Comparison of ENCODE assay signal across 21 cellular contexts in genomic region chr1:156075158-156075557, GRCh38. TPM values are rescaled to one million over a fixed set of nuclear protein-coding genes. Genes with fewer than 3 reads are reported as not detected.
DNase-seq lines count a peak whose midpoint lies in the region; ATAC-seq, FAIRE-seq and TF ChIP-seq lines count a peak whose summit lies in the region.
"Had no signal": no experiment of that assay in that cellular context is flagged by ENCODE, and none has a peak within 500 bp of the region (broad histone marks: within the 10 kb centered on the region; RNA-seq: fewer than 3 reads in every experiment).

No MANE protein-coding gene starts in this region.

- no peaks in the 10 kb centered on the region for H3K9me2 ChIP-seq in Loucy (replicated peaks; ENCODE audit: low read depth, low read length)

- no peaks in the 10 kb centered on the region for H3K9me3 ChIP-seq in ES-I3 (ENCODE audit: control insufficient read depth, insufficient read depth, low read length)
- no peaks in the 10 kb centered on the region for H3K9me3 ChIP-seq in Loucy (ENCODE audit: insufficient read depth, low read depth, low read length)
- no peaks in the 10 kb centered on the region for H3K9me3 ChIP-seq in H1 (ENCODE audit: insufficient read depth in 2 of 2, low read depth in 1 of 2, low read length in 1 of 2)
- H3K9me3 ChIP-seq: gastroesophageal sphincter, suprapubic skin had no signal

- 0 out of 2 replicates have a peak overlapping the region, but pooled peaks have one; percentile 19 for H2BK12ac ChIP-seq in H1 (ENCODE audit: low read depth, low read length)

- ATAC-seq in natural killer cell treated with Interleukin-12 subunit alpha and Interleukin-12 subunit beta and Interleukin-15 and Interleukin-18, amount 100 ng/mL, for 72 hours: no peak
- ATAC-seq in sciatic nerve (no peak), esophagus mucosa (no peak)
- ATAC-seq: activated naive CD4-positive, alpha-beta T cell treated with anti-CD3 and anti-CD28 coated beads, Interleukin-2, amount 50 U/mL, for 72 hours; gastroesophageal sphincter had no signal

- POLR2A ChIA-PET in H1 (lab: Charles Lee; ENCODE audit: partially characterized antibody): interaction anchor here (0.5 to 9.7 kb wide), 18 partner anchors 9 to 171 kb away, joined by 3 to 88 read pairs (median 4); partner anchors contain the start of genes ARHGEF2, KHDC4, LAMTOR2 and LMNA

- H3K27ac ChIP-seq in H1 (ENCODE audit: low read depth, low read length): no peak overlapping the region
- H3K27ac ChIP-seq: gastroesophageal sphincter, PC-9, suprapubic skin had no signal

- H4K20me1 ChIP-seq in Loucy (ENCODE audit: insufficient read depth, low read length, poor library complexity, severe bottlenecking): peaks cover 36% of the 10 kb centered on the region
- peaks cover 11 to 33% of the 10 kb centered on the region in 2 experiments for H4K20me1 ChIP-seq in H1 (replicated peaks in 1 of 2; ENCODE audit: control insufficient read depth in 1 of 2, insufficient read depth in 2 of 2, low read length in 2 of 2)

- no peaks in the 10 kb centered on the region for H3K36me3 Mint-ChIP-seq in natural killer cell treated with Interleukin-12 subunit alpha and Interleukin-12 subunit beta and Interleukin-15 and Interleukin-18, amount 100 ng/mL, for 72 hours
- H3K36me3 Mint-ChIP-seq: activated naive CD4-positive, alpha-beta T cell treated with anti-CD3 and anti-CD28 coated beads, Interleukin-2, amount 50 U/mL, for 72 hours; CD14-positive monocyte had no signal

- H3K4me3 ChIP-seq in Loucy (ENCODE audit: low read length, poor library complexity, severe bottlenecking) (no peak overlapping the region), H1 (ENCODE audit: extremely low read depth in 1 of 4, insufficient read depth in 2 of 4, low read depth in 3 of 4, low read length in 4 of 4) (peak overlapping the region in 1 of 4 experiments; percentile 18; a peak in 2 of 8 replicates)
- H3K4me3 ChIP-seq: PC-9, suprapubic skin had no signal

- TF ChIP-seq CTCF in Loucy (conservative IDR thresholded peaks at IDR 0.05; ENCODE audit: low read length) (peak; percentile 24; the same call in 1 of the 2 replicates), H1 (IDR thresholded peaks at IDR 0.05; ENCODE audit: control extremely low read depth in 1 of 3, insufficient read depth in 1 of 3, low read depth in 1 of 3, low read length in 3 of 3) (peak in 1 of 3 experiments; percentile 9; a peak in 1 of 4 replicates)

- H3K79me2 ChIP-seq in Loucy (ENCODE audit: insufficient read depth, low read length) (peaks cover 37% of the 10 kb centered on the region), H1 (ENCODE audit: control insufficient read depth in 1 of 2, insufficient read depth in 2 of 2, low read length in 2 of 2) (peaks cover 16 to 48% of the 10 kb centered on the region in 2 experiments)

- no peak overlapping the region for H3K27ac Mint-ChIP-seq in natural killer cell treated with Interleukin-12 subunit alpha and Interleukin-12 subunit beta and Interleukin-15 and Interleukin-18, amount 100 ng/mL, for 72 hours
- H3K27ac Mint-ChIP-seq: activated naive CD4-positive, alpha-beta T cell treated with anti-CD3 and anti-CD28 coated beads, Interleukin-2, amount 50 U/mL, for 72 hours; CD14-positive monocyte had no signal

- H3K27me3 ChIP-seq in Loucy (ENCODE audit: insufficient read depth, low read length, poor library complexity, severe bottlenecking) (no peaks in the 10 kb centered on the region), H1 (replicated peaks in 1 of 4; ENCODE audit: control insufficient read depth in 3 of 4, extremely low read depth in 1 of 4, insufficient read depth in 3 of 4, low read length in 3 of 4) (no peaks in the 10 kb centered on the region)
- H3K27me3 ChIP-seq: gastroesophageal sphincter, suprapubic skin had no signal

- no peak overlapping the region for H2BK20ac ChIP-seq in H1 (ENCODE audit: low read length)

- DNase-seq in H1 (ENCODE audit: low read depth in 1 of 2, low spot score in 2 of 2) (no peak), COLO668 (lab: John Stamatoyannopoulos, UW; ENCODE audit: unreplicated experiment) (no peak), sciatic nerve (ENCODE audit: low spot score) (no peak)
- DNase-seq in natural killer cell treated with Interleukin-12 subunit alpha and Interleukin-12 subunit beta and Interleukin-15 and Interleukin-18, amount 100 ng/mL, for 72 hours (ENCODE audit: low spot score): no peak
- no peak for DNase-seq in activated CD8-positive, alpha-beta memory T cell treated with anti-CD3 and anti-CD28 coated beads, Interleukin-2, amount 50 U/mL, for 4 hours
- DNase-seq: activated CD4-positive, alpha-beta T cell treated with anti-CD3 and anti-CD28 coated beads for 1 hour; caudate nucleus; EL; islet precursor cell; NCI-H446 treated with DMSO at 0.1 percent for 48 hours; PC-9 had no signal

- no peak overlapping the region for H3K14ac ChIP-seq in H1 (ENCODE audit: insufficient read length)

- H2BK5ac ChIP-seq in H1 (ENCODE audit: low read depth, low read length): peak overlapping the region; percentile 54; the same call in 1 of the 2 replicates

- H3K4ac ChIP-seq in H1 (replicated peaks; ENCODE audit: insufficient read length, low read depth, low read length): peak overlapping the region; percentile 38

- H3K79me1 ChIP-seq in H1 (ENCODE audit: low read depth, low read length): peaks cover 19% of the 10 kb centered on the region

- H4K8ac ChIP-seq in H1 (ENCODE audit: extremely low read depth, insufficient read depth, low read length): no peak overlapping the region

- H3K36me3 ChIP-seq in ES-I3 (ENCODE audit: insufficient read depth, low read length) (no peaks in the 10 kb centered on the region), Loucy (ENCODE audit: insufficient read depth, low read length) (peaks cover 18% of the 10 kb centered on the region; the same call in 1 of the 2 replicates), H1 (ENCODE audit: control insufficient read depth in 2 of 4, insufficient read depth in 4 of 4, low read length in 3 of 4) (peaks cover 4 to 34% (median 10%) of the 10 kb centered on the region in 4 experiments; a peak in 7 of 8 replicates)
- H3K36me3 ChIP-seq: gastroesophageal sphincter had no signal

- H2AFZ ChIP-seq in Loucy (ENCODE audit: low read length) (no peak overlapping the region), H1 (ENCODE audit: low read length) (no peak overlapping the region)
- H2AFZ ChIP-seq: PC-9 had no signal

- peak overlapping the region; percentile 17 for H3K4me2 ChIP-seq in Loucy (ENCODE audit: low read depth, low read length, poor library complexity, severe bottlenecking)
- peak overlapping the region; percentile 47 to 79; a peak in 3 of 4 replicates for H3K4me2 ChIP-seq in H1 (ENCODE audit: insufficient read depth in 1 of 2, low read depth in 2 of 2, low read length in 2 of 2)
- H3K4me2 ChIP-seq: PC-9 had no signal

- H2BK120ac ChIP-seq in H1 (replicated peaks; ENCODE audit: low read depth, low read length): no peak overlapping the region

- H4K5ac ChIP-seq in H1 (ENCODE audit: insufficient read length, low read depth, low read length): peak overlapping the region; percentile 33

- peak in 1 of 2 experiments; percentile 98; a peak in 1 of 3 replicates for TF ChIP-seq EP300 in H1 (IDR thresholded peaks at IDR 0.05; ENCODE audit: borderline replicate concordance in 1 of 2, low read depth in 2 of 2, low read length in 2 of 2)

- intact Hi-C loops in sciatic nerve (cut with DNase I): no loop called here

- peaks cover 0 to 10% of the 10 kb centered on the region in 2 donors for H3K4me1 Mint-ChIP-seq in natural killer cell treated with Interleukin-12 subunit alpha and Interleukin-12 subunit beta and Interleukin-15 and Interleukin-18, amount 100 ng/mL, for 72 hours (ENCODE audit: low read depth in 2 of 2)

- H3K4me3 Mint-ChIP-seq in natural killer cell treated with Interleukin-12 subunit alpha and Interleukin-12 subunit beta and Interleukin-15 and Interleukin-18, amount 100 ng/mL, for 72 hours: peak overlapping the region; percentile 34

- FAIRE-seq in H1 (lab: Jason Lieb, UNC): no peak
- FAIRE-seq: endometrium, GM12892 had no signal

- peaks cover 8% of the 10 kb centered on the region for H3K23me2 ChIP-seq in H1 (ENCODE audit: low read depth, low read length)

- 0 out of 2 replicates have a peak overlapping the region, but pooled peaks have one; percentile 12 for H3K9ac ChIP-seq in ES-I3 (ENCODE audit: low read depth, low read length)
- peak overlapping the region; percentile 11 for H3K9ac ChIP-seq in Loucy (ENCODE audit: low read depth, low read length, poor library complexity, severe bottlenecking)
- no peak overlapping the region for H3K9ac ChIP-seq in H1 (replicated peaks in 1 of 4; ENCODE audit: extremely low read depth in 1 of 4, low read depth in 3 of 4, low read length in 3 of 4)

- TF ChIP-seq RAD21 in H1 (IDR thresholded peaks at IDR 0.05 in 1 of 2, conservative IDR thresholded peaks at IDR 0.05 in 1 of 2; ENCODE audit: low read depth in 2 of 2, low read length in 2 of 2): peak in 1 of 2 experiments; percentile 19; a peak in 1 of 4 replicates

- peaks cover 0 to 3% of the 10 kb centered on the region in 2 donors for H3K27me3 Mint-ChIP-seq in natural killer cell treated with Interleukin-12 subunit alpha and Interleukin-12 subunit beta and Interleukin-15 and Interleukin-18, amount 100 ng/mL, for 72 hours

- H2AK5ac ChIP-seq in H1 (ENCODE audit: low read depth, low read length): no peak overlapping the region

- H2BK15ac ChIP-seq in H1 (ENCODE audit: low read length): peak overlapping the region; percentile 5; the same call in 1 of the 2 replicates

- no peak overlapping the region for H3K23ac ChIP-seq in H1 (ENCODE audit: insufficient read length)

- H3K4me1 ChIP-seq in ES-I3 (ENCODE audit: insufficient read depth, low read length) (peaks cover 55% of the 10 kb centered on the region), Loucy (ENCODE audit: insufficient read depth, low read length, poor library complexity, severe bottlenecking) (peaks cover 27% of the 10 kb centered on the region), H1 (replicated peaks in 1 of 4; ENCODE audit: control insufficient read depth in 3 of 4, insufficient read depth in 4 of 4, low read length in 3 of 4) (peaks cover 24 to 60% (median 50%) of the 10 kb centered on the region in 4 experiments)

- peak overlapping the region; percentile 66 for H3K18ac ChIP-seq in H1 (ENCODE audit: extremely low read depth, low read length)

- H3K56ac ChIP-seq in H1 (replicated peaks; ENCODE audit: insufficient read length, low read depth, low read length): no peak overlapping the region

- no peaks in the 10 kb centered on the region for H3K9me3 Mint-ChIP-seq in natural killer cell treated with Interleukin-12 subunit alpha and Interleukin-12 subunit beta and Interleukin-15 and Interleukin-18, amount 100 ng/mL, for 72 hours
- H3K9me3 Mint-ChIP-seq: activated naive CD4-positive, alpha-beta T cell treated with anti-CD3 and anti-CD28 coated beads, Interleukin-2, amount 50 U/mL, for 72 hours had no signal

- CTCF ChIA-PET in H1 (lab: Charles Lee; ENCODE audit: partially characterized antibody): interaction anchor here (0.7 to 2.5 kb wide), 14 partner anchors 10 to 99 kb away, joined by 3 to 33 read pairs (median 4); partner anchors contain the start of gene UBQLN4

- H3F3A ChIP-seq in Loucy (ENCODE audit: low read depth): peaks cover 3% of the 10 kb centered on the region

- no peak for TF ChIP-seq POLR2A in H1 (IDR thresholded peaks at IDR 0.05; ENCODE audit: control extremely low read depth in 1 of 2, low read depth in 2 of 2, low read length in 2 of 2)

- 41% methylated on average over 3 of the region's 3 CpGs; no CpG with 5 or more reads in 1 of the 2 experiments for WGBS in H1 (ENCODE audit: extremely low coverage in 1 of 2, insufficient coverage in 1 of 2, insufficient read length in 1 of 2, insufficient replicate concordance in 2 of 2, low coverage in 1 of 2, low lambda C conversion rate in 2 of 2, missing lambda C conversion rate in 1 of 2), 2 experiments

- no peak overlapping the region for H4K91ac ChIP-seq in H1 (replicated peaks; ENCODE audit: insufficient read length, low read length)

RNA-seq across cellular contexts. Expression of gene MEX3A, which starts 7.1 kb away (rescaled TPM):
- total RNA-seq in H1 (2021; fragmentation: NEBNext Ultra II Directional; extraction: Animal tissue kit (Norgen Biotek cat#: 25700)): 52.4 and 54.7 TPM in 2 replicates
- 34.1 and 43.5 TPM in 2 replicates for polyA plus RNA-seq in H1 (2011; rRNA removed)
- 30.7 TPM for polyA plus RNA-seq in H1 (2011; cell fraction: cytosol; rRNA removed)
- polyA plus RNA-seq in H1 (2011; cell fraction: nucleus; rRNA removed): 122 TPM
- polyA plus RNA-seq in H1 (2012, experiment 1 of 2): 42.2 to 51.4 TPM (median 46.7 TPM) in 4 replicates
- polyA plus RNA-seq in H1 (2012, experiment 2 of 2): 37.7 TPM
- polyA plus RNA-seq in H1 (2013, experiment 1 of 2): 50.4 TPM
- polyA plus RNA-seq in H1 (2013, experiment 2 of 2): 45.1 TPM
- polyA minus RNA-seq in H1 (2011; rRNA and poly(A)+ RNA removed): 43.0 and 47.3 TPM in 2 replicates
- 55.2 TPM for polyA minus RNA-seq in H1 (2011; cell fraction: cytosol; rRNA and poly(A)+ RNA removed)
- 107 TPM for polyA minus RNA-seq in H1 (2011; cell fraction: nucleus; rRNA and poly(A)+ RNA removed)
- total RNA-seq in natural killer cell treated with Interleukin-12 subunit alpha and Interleukin-12 subunit beta and Interleukin-15 and Interleukin-18, amount 100 ng/mL, for 72 hours: under 1 TPM; 0.06 to 0.07 TPM
- total RNA-seq in sciatic nerve (1.2 TPM), esophagus mucosa (1.7 TPM)
- total RNA-seq: T-helper 1 cell treated with Interleukin-12 subunit alpha and Interleukin-12 subunit beta and Interleukin-4 antibody, amounts not matched to agents 30 ng/mL and 1 ng/mL, for 36 hours had no signal
- polyA plus RNA-seq: CD14-positive monocyte had no signal

RNA-seq across cellular contexts. Expression of gene RAB25, which starts 14.2 kb away (rescaled TPM):
- total RNA-seq in H1 (2021; fragmentation: NEBNext Ultra II Directional; extraction: Animal tissue kit (Norgen Biotek cat#: 25700)): 34.8 and 38.5 TPM in 2 replicates
- polyA plus RNA-seq in H1 (2011; rRNA removed): 98.2 and 117 TPM in 2 replicates
- polyA plus RNA-seq in H1 (2011; cell fraction: cytosol; rRNA removed): 110 TPM
- 61.3 TPM for polyA plus RNA-seq in H1 (2011; cell fraction: nucleus; rRNA removed)
- 66.9 to 78.3 TPM (median 74.1 TPM) in 4 replicates for polyA plus RNA-seq in H1 (2012, experiment 1 of 2)
- polyA plus RNA-seq in H1 (2012, experiment 2 of 2): 91.5 TPM
- 48.0 TPM for polyA plus RNA-seq in H1 (2013, experiment 1 of 2)
- polyA plus RNA-seq in H1 (2013, experiment 2 of 2): 50.7 TPM
- 50.6 and 52.5 TPM in 2 replicates for polyA minus RNA-seq in H1 (2011; rRNA and poly(A)+ RNA removed)
- polyA minus RNA-seq in H1 (2011; cell fraction: cytosol; rRNA and poly(A)+ RNA removed): 24.8 TPM
- 19.2 TPM for polyA minus RNA-seq in H1 (2011; cell fraction: nucleus; rRNA and poly(A)+ RNA removed)
- not detected for total RNA-seq in natural killer cell treated with Interleukin-12 subunit alpha and Interleukin-12 subunit beta and Interleukin-15 and Interleukin-18, amount 100 ng/mL, for 72 hours
- total RNA-seq in sciatic nerve (not detected), esophagus mucosa (420 TPM)
- total RNA-seq: T-helper 1 cell treated with Interleukin-12 subunit alpha and Interleukin-12 subunit beta and Interleukin-4 antibody, amounts not matched to agents 30 ng/mL and 1 ng/mL, for 36 hours had no signal
- polyA plus RNA-seq: CD14-positive monocyte had no signal

RNA-seq across cellular contexts. Expression of gene LAMTOR2, which starts 20.6 kb away (rescaled TPM):
- 50.5 and 54.7 TPM in 2 replicates for total RNA-seq in H1 (2021; fragmentation: NEBNext Ultra II Directional; extraction: Animal tissue kit (Norgen Biotek cat#: 25700))
- 122 and 131 TPM in 2 replicates for polyA plus RNA-seq in H1 (2011; rRNA removed)
- polyA plus RNA-seq in H1 (2011; cell fraction: cytosol; rRNA removed): 109 TPM
- 74.9 TPM for polyA plus RNA-seq in H1 (2011; cell fraction: nucleus; rRNA removed)
- 77.2 to 105 TPM (median 92.7 TPM) in 4 replicates for polyA plus RNA-seq in H1 (2012, experiment 1 of 2)
- polyA plus RNA-seq in H1 (2012, experiment 2 of 2): 70.5 TPM
- 63.5 TPM for polyA plus RNA-seq in H1 (2013, experiment 1 of 2)
- 69.2 TPM for polyA plus RNA-seq in H1 (2013, experiment 2 of 2)
- polyA minus RNA-seq in H1 (2011; rRNA and poly(A)+ RNA removed): 18.2 and 23.3 TPM in 2 replicates
- polyA minus RNA-seq in H1 (2011; cell fraction: cytosol; rRNA and poly(A)+ RNA removed): 14.1 TPM
- polyA minus RNA-seq in H1 (2011; cell fraction: nucleus; rRNA and poly(A)+ RNA removed): 22.4 TPM
- total RNA-seq in natural killer cell treated with Interleukin-12 subunit alpha and Interleukin-12 subunit beta and Interleukin-15 and Interleukin-18, amount 100 ng/mL, for 72 hours: 10 to 100 TPM; 34.0 to 35.6 TPM
- total RNA-seq in sciatic nerve (35.8 TPM), esophagus mucosa (62.3 TPM)

RNA-seq across cellular contexts. Expression of gene UBQLN4, which starts 21.6 kb away (rescaled TPM):
- 37.7 and 39.8 TPM in 2 replicates for total RNA-seq in H1 (2021; fragmentation: NEBNext Ultra II Directional; extraction: Animal tissue kit (Norgen Biotek cat#: 25700))
- polyA plus RNA-seq in H1 (2011; rRNA removed): 47.8 and 52.0 TPM in 2 replicates
- polyA plus RNA-seq in H1 (2011; cell fraction: cytosol; rRNA removed): 40.8 TPM
- polyA plus RNA-seq in H1 (2011; cell fraction: nucleus; rRNA removed): 76.1 TPM
- polyA plus RNA-seq in H1 (2012, experiment 1 of 2): 42.4 to 49.0 TPM (median 44.7 TPM) in 4 replicates
- 40.6 TPM for polyA plus RNA-seq in H1 (2012, experiment 2 of 2)
- polyA plus RNA-seq in H1 (2013, experiment 1 of 2): 26.1 TPM
- 26.7 TPM for polyA plus RNA-seq in H1 (2013, experiment 2 of 2)
- 48.9 and 53.6 TPM in 2 replicates for polyA minus RNA-seq in H1 (2011; rRNA and poly(A)+ RNA removed)
- 31.0 TPM for polyA minus RNA-seq in H1 (2011; cell fraction: cytosol; rRNA and poly(A)+ RNA removed)
- polyA minus RNA-seq in H1 (2011; cell fraction: nucleus; rRNA and poly(A)+ RNA removed): 29.2 TPM
- 10 to 100 TPM; 30.4 to 51.4 TPM for total RNA-seq in natural killer cell treated with Interleukin-12 subunit alpha and Interleukin-12 subunit beta and Interleukin-15 and Interleukin-18, amount 100 ng/mL, for 72 hours
- 37.6 TPM for total RNA-seq in sciatic nerve
- total RNA-seq in esophagus mucosa: 23.0 TPM

RNA-seq across cellular contexts. Expression of gene LMNA, which starts 39.4 kb away (rescaled TPM):
- 46.8 and 48.0 TPM in 2 replicates for total RNA-seq in H1 (2021; fragmentation: NEBNext Ultra II Directional; extraction: Animal tissue kit (Norgen Biotek cat#: 25700))
- polyA plus RNA-seq in H1 (2011; rRNA removed): 25.8 and 38.3 TPM in 2 replicates
- 33.6 TPM for polyA plus RNA-seq in H1 (2011; cell fraction: cytosol; rRNA removed)
- polyA plus RNA-seq in H1 (2011; cell fraction: nucleus; rRNA removed): 78.1 TPM
- 36.7 to 43.4 TPM (median 39.1 TPM) in 4 replicates for polyA plus RNA-seq in H1 (2012, experiment 1 of 2)
- 56.7 TPM for polyA plus RNA-seq in H1 (2012, experiment 2 of 2)
- polyA plus RNA-seq in H1 (2013, experiment 1 of 2): 34.7 TPM
- polyA plus RNA-seq in H1 (2013, experiment 2 of 2): 32.6 TPM
- 15.1 and 20.9 TPM in 2 replicates for polyA minus RNA-seq in H1 (2011; rRNA and poly(A)+ RNA removed)
- polyA minus RNA-seq in H1 (2011; cell fraction: cytosol; rRNA and poly(A)+ RNA removed): 33.7 TPM
- 28.1 TPM for polyA minus RNA-seq in H1 (2011; cell fraction: nucleus; rRNA and poly(A)+ RNA removed)
- total RNA-seq in natural killer cell treated with Interleukin-12 subunit alpha and Interleukin-12 subunit beta and Interleukin-15 and Interleukin-18, amount 100 ng/mL, for 72 hours: 10 to 100 TPM; 21.4 to 67.6 TPM
- total RNA-seq in sciatic nerve (322 TPM), esophagus mucosa (315 TPM)

Comparison
In these comparisons a context has a peak if more than half of its experiments do, and no peak if none do; other contexts are left out.
1. H3K9ac ChIP-seq: peak in ES-I3 (single experiment) and Loucy (single experiment); none in H1 (0 of 4).
2. RNA of gene MEX3A, which starts 7.1 kb away (total RNA-seq): 52.4 to 54.7 TPM in H1; 1.7 TPM in esophagus mucosa (single experiment), 1.2 TPM in sciatic nerve (single experiment) and 0.06 to 0.07 TPM in natural killer cell treated with Interleukin-12 subunit alpha and Interleukin-12 subunit beta and Interleukin-15 and Interleukin-18, amount 100 ng/mL, for 72 hours; every median in the first group is over 10 times any median in the second.
3. RNA of gene RAB25, which starts 14.2 kb away (total RNA-seq): 420 TPM in esophagus mucosa (single experiment) and 34.8 to 38.5 TPM in H1; not detected in sciatic nerve (single experiment) and not detected in natural killer cell treated with Interleukin-12 subunit alpha and Interleukin-12 subunit beta and Interleukin-15 and Interleukin-18, amount 100 ng/mL, for 72 hours; every median in the first group is over 10 times any median in the second.